Comparison of ENCODE assay signal across 9 cellular contexts in genomic region chr19:48490980-48491792, GRCh38. TPM values are rescaled to one million over a fixed set of nuclear protein-coding genes. Genes with fewer than 3 reads are reported as not detected.
DNase-seq lines count a peak whose midpoint lies in the region; ATAC-seq and TF ChIP-seq lines count a peak whose summit lies in the region.
"Had no signal": no experiment of that assay in that cellular context is flagged by ENCODE, and none has a peak within 500 bp of the region (broad histone marks: within the 10 kb centered on the region; RNA-seq: fewer than 3 reads in every experiment).

No MANE protein-coding gene starts in this region.

- H3K4me1 ChIP-seq in gastroesophageal sphincter, result peaks cover 0 to 71% (median 26%) of the 10 kb centered on the region in 3 donors
- H3K4me1 ChIP-seq in gastrocnemius medialis, result peaks cover 9% of the 10 kb centered on the region in 2 donors

- peaks cover 69% of the 10 kb centered on the region for H3K27me3 Mint-ChIP-seq in stimulated activated memory B cell treated with anti-CD40 and anti-IgM and Interleukin-4, amounts not matched to agents 10 μg/mL and 1 μg/mL and 100 μg/mL, for 72 hours

- peaks cover 47% of the 10 kb centered on the region for H3K4me1 Mint-ChIP-seq in stimulated activated memory B cell treated with anti-CD40 and anti-IgM and Interleukin-4, amounts not matched to agents 10 μg/mL and 1 μg/mL and 100 μg/mL, for 72 hours

- H3K9me3 ChIP-seq in gastroesophageal sphincter (no peaks in the 10 kb centered on the region), gastrocnemius medialis (no peaks in the 10 kb centered on the region)

- TF ChIP-seq CTCF in GM12864 (IDR thresholded peaks at IDR 0.05; ENCODE audit: low read depth, low read length, missing control alignments) (no peak), gastroesophageal sphincter (IDR thresholded peaks at IDR 0.05) (no peak), gastrocnemius medialis (IDR thresholded peaks at IDR 0.05 in 4 of 5, conservative IDR thresholded peaks at IDR 0.05 in 1 of 5) (no peak)

- ATAC-seq in gastroesophageal sphincter (no peak), GM21529 (IDR thresholded peaks at IDR 0.05; ENCODE audit: unreplicated experiment) (no peak), gastrocnemius medialis (no peak)
- ATAC-seq in stimulated activated memory B cell treated with anti-CD40 and anti-IgM and Interleukin-4, amounts not matched to agents 10 μg/mL and 1 μg/mL and 100 μg/mL, for 72 hours, result peak; percentile 53

- H3K36me3 ChIP-seq in gastroesophageal sphincter (no peaks in the 10 kb centered on the region), gastrocnemius medialis (no peaks in the 10 kb centered on the region)

- DNase-seq in GM12864 (ENCODE audit: low read depth) (no peak), NCI-H2107 (lab: John Stamatoyannopoulos, UW) (peak; percentile 48), gastrocnemius medialis (no peak), SK-N-DZ (ENCODE audit: low spot score) (no peak)
- peak; percentile 76 for DNase-seq in activated CD8-positive, alpha-beta memory T cell treated with anti-CD3 and anti-CD28 coated beads, Interleukin-2, amount 50 U/mL, for 48 hours

- H3K27ac Mint-ChIP-seq in stimulated activated memory B cell treated with anti-CD40 and anti-IgM and Interleukin-4, amounts not matched to agents 10 μg/mL and 1 μg/mL and 100 μg/mL, for 72 hours, result peak overlapping the region; percentile 74

- TF ChIP-seq EP300 in gastroesophageal sphincter (IDR thresholded peaks at IDR 0.05), result no peak

- no peak for TF ChIP-seq POLR2A in gastroesophageal sphincter (IDR thresholded peaks at IDR 0.05)
- TF ChIP-seq POLR2A in gastrocnemius medialis (IDR thresholded peaks at IDR 0.05), result no peak

- peaks cover 5% of the 10 kb centered on the region for H3K9me3 Mint-ChIP-seq in stimulated activated memory B cell treated with anti-CD40 and anti-IgM and Interleukin-4, amounts not matched to agents 10 μg/mL and 1 μg/mL and 100 μg/mL, for 72 hours

- in situ Hi-C loops in gastrocnemius medialis (cut with MboI; ENCODE audit: low sequenced_read_pairs in 4 of 4), result loop anchor here in 2 of 4 donors (5.0 kb wide), 2 partner anchors 91 to 96 kb away; no protein-coding TSS in a partner anchor

- 0 to 45% methylated on average over 1 to 10 of the region's 50 CpGs for WGBS in gastroesophageal sphincter (ENCODE audit: low coverage in 1 of 2), 2 donors

- peaks cover 12% of the 10 kb centered on the region for H3K36me3 Mint-ChIP-seq in stimulated activated memory B cell treated with anti-CD40 and anti-IgM and Interleukin-4, amounts not matched to agents 10 μg/mL and 1 μg/mL and 100 μg/mL, for 72 hours

- intact Hi-C loops in gastrocnemius medialis (cut with DNase I; ENCODE audit: low total_unique reads), result no loop called here

- peak overlapping the region; percentile 70 for H3K4me3 Mint-ChIP-seq in stimulated activated memory B cell treated with anti-CD40 and anti-IgM and Interleukin-4, amounts not matched to agents 10 μg/mL and 1 μg/mL and 100 μg/mL, for 72 hours

- H3K27ac ChIP-seq in gastroesophageal sphincter (peak overlapping the region in 3 of 4 donors; percentile 30 to 54 (median 51)), gastrocnemius medialis (no peak overlapping the region)

- H3K27me3 ChIP-seq in gastroesophageal sphincter (no peaks in the 10 kb centered on the region), gastrocnemius medialis (peaks cover 20 to 38% (median 33%) of the 10 kb centered on the region in 3 donors)

- H3K4me3 ChIP-seq in GM12864 (ENCODE audit: low read depth, low read length), result peak overlapping the region; percentile 15
- H3K4me3 ChIP-seq in gastroesophageal sphincter, result peak overlapping the region in 1 of 2 donors; percentile 18
- no peak overlapping the region for H3K4me3 ChIP-seq in gastrocnemius medialis

RNA-seq across cellular contexts. Expression of gene LMTK3, which starts 20.4 kb away (rescaled TPM):
- total RNA-seq in gastroesophageal sphincter (1 to 10 TPM in 1 of 4 donors, under 1 TPM in 3; 0.13 to 1.2 (median 0.30) TPM), gastrocnemius medialis (not detected)
- polyA plus RNA-seq in SK-N-DZ (2014; cell fraction: cytosol; rRNA removed), result 0.17 and 0.38 TPM in 2 replicates
- 0.84 and 1.0 TPM in 2 replicates for polyA plus RNA-seq in SK-N-DZ (2014; cell fraction: nucleus; rRNA removed)
- total RNA-seq: glomerular endothelial cell had no signal

RNA-seq across cellular contexts. Expression of gene CYTH2, which starts 22.0 kb away (rescaled TPM):
- 10 to 100 TPM; 28.6 to 56.7 (median 47.0) TPM for total RNA-seq in gastroesophageal sphincter
- total RNA-seq in gastrocnemius medialis, result 10 to 100 TPM; 24.3 to 35.2 (median 26.9) TPM
- polyA plus RNA-seq in SK-N-DZ (2014; cell fraction: cytosol; rRNA removed), result 27.6 and 28.1 TPM in 2 replicates
- polyA plus RNA-seq in SK-N-DZ (2014; cell fraction: nucleus; rRNA removed), result 70.9 and 73.1 TPM in 2 replicates

RNA-seq across cellular contexts. Expression of gene KCNJ14, which starts 35.8 kb away (rescaled TPM):
- total RNA-seq in gastroesophageal sphincter (under 1 TPM in 3 of 4 donors, not detected in 1; 0.16 to 0.42 (median 0.27) TPM), gastrocnemius medialis (1 to 10 TPM in 2 of 4 donors, under 1 TPM in 2; 0.19 to 1.9 (median 0.92) TPM)
- 0.14 and 0.38 TPM in 2 replicates for polyA plus RNA-seq in SK-N-DZ (2014; cell fraction: cytosol; rRNA removed)
- 1.1 and 1.5 TPM in 2 replicates for polyA plus RNA-seq in SK-N-DZ (2014; cell fraction: nucleus; rRNA removed)

RNA-seq across cellular contexts. Expression of gene GRWD1, which starts 45.4 kb away (rescaled TPM):
- 10 to 100 TPM; 28.9 to 33.1 (median 32.7) TPM for total RNA-seq in gastroesophageal sphincter
- total RNA-seq in gastrocnemius medialis, result 10 to 100 TPM; 27.8 to 36.0 (median 31.2) TPM
- polyA plus RNA-seq in SK-N-DZ (2014; cell fraction: cytosol; rRNA removed), result 29.3 and 41.5 TPM in 2 replicates
- polyA plus RNA-seq in SK-N-DZ (2014; cell fraction: nucleus; rRNA removed), result 11.7 and 14.8 TPM in 2 replicates

Comparison
In these comparisons a context has a peak if more than half of its experiments do, and no peak if none do; other contexts are left out.
1. DNase-seq: peak in NCI-H2107 (single experiment) and activated CD8-positive, alpha-beta memory T cell treated with anti-CD3 and anti-CD28 coated beads, Interleukin-2, amount 50 U/mL, for 48 hours (single experiment); none in GM12864 (single experiment), gastrocnemius medialis (0 of 2) and SK-N-DZ (single experiment).
2. H3K27ac ChIP-seq: peak in gastroesophageal sphincter (3 of 4); none in gastrocnemius medialis (0 of 4).